8 cellular contexts compared by ENCODE assay signal in genomic region chr10:69901623-69902505, GRCh38.
DNase-seq lines count a peak whose midpoint lies in the region; ATAC-seq lines count a peak whose summit lies in the region.

No MANE protein-coding gene starts in this region.

- H3K9me3 ChIP-seq in Karpas-422 (ENCODE audit: low read length) (no peaks in the 10 kb centered on the region), adipocyte (ENCODE audit: control insufficient read depth, low read length) (no peaks in the 10 kb centered on the region)

- H3K79me2 ChIP-seq in Karpas-422 (ENCODE audit: low read length), result no peaks in the 10 kb centered on the region

- H3K4me2 ChIP-seq in Karpas-422 (ENCODE audit: low read depth, low read length, poor library complexity, severe bottlenecking), result no peak overlapping the region

- ATAC-seq in GM21423 (IDR thresholded peaks at IDR 0.05; ENCODE audit: unreplicated experiment) (no peak), HG03280 (IDR thresholded peaks at IDR 0.05; ENCODE audit: unreplicated experiment) (no peak)

- no peak overlapping the region for H2AFZ ChIP-seq in Karpas-422 (ENCODE audit: low read length)

- H3K4me3 ChIP-seq in Karpas-422 (ENCODE audit: low read length) (no peak overlapping the region), adipocyte (ENCODE audit: low read length) (no peak overlapping the region)

- H3K9ac ChIP-seq in Karpas-422 (ENCODE audit: low read length) (no peak overlapping the region), adipocyte (ENCODE audit: low read length) (peak overlapping the region; percentile 48)

- no peaks in the 10 kb centered on the region for H4K20me1 ChIP-seq in Karpas-422 (ENCODE audit: insufficient read depth, low read depth, low read length)

- DNase-seq in SKM-1 treated with dmso at 0.1 percent for 144 hours (lab: John Stamatoyannopoulos, UW; ENCODE audit: unreplicated experiment) (peak; percentile 27), SKM-1 (lab: John Stamatoyannopoulos, UW; ENCODE audit: unreplicated experiment) (no peak), Karpas-422 (peak; percentile 66), adipocyte (ENCODE audit: low read depth) (peak; percentile 67), hepatic stellate cell (ENCODE audit: low spot score) (peak; percentile 94)
- peak; percentile 4 for DNase-seq in stimulated activated CD8-positive, alpha-beta memory T cell treated with anti-CD3 and anti-CD28 coated beads, Interleukin-7, amount 100 ng/mL, for 24 hours (ENCODE audit: low read depth)

- no peaks in the 10 kb centered on the region for H3K9me2 ChIP-seq in Karpas-422 (replicated peaks; ENCODE audit: insufficient read depth, low read length)

- H3K36me3 ChIP-seq in Karpas-422 (ENCODE audit: insufficient read depth, low read length) (no peaks in the 10 kb centered on the region), adipocyte (ENCODE audit: control insufficient read depth, insufficient read depth, low read length, severe bottlenecking) (no peaks in the 10 kb centered on the region)

- no peak overlapping the region for H3K27ac ChIP-seq in Karpas-422 (ENCODE audit: low read length)

- H3K27me3 ChIP-seq in Karpas-422 (ENCODE audit: low read length) (no peaks in the 10 kb centered on the region), adipocyte (replicated peaks; ENCODE audit: control insufficient read depth, insufficient read depth, low read length) (no peaks in the 10 kb centered on the region)

- H3K4me1 ChIP-seq in Karpas-422 (ENCODE audit: low read length) (no peaks in the 10 kb centered on the region), adipocyte (ENCODE audit: control insufficient read depth, insufficient read depth, low read length) (peaks cover 10% of the 10 kb centered on the region)
